Comparison of ENCODE assay signal across 11 cellular contexts in genomic region chr5:88665750-88666215, GRCh38.
DNase-seq lines count a peak whose midpoint lies in the region; ATAC-seq and TF ChIP-seq lines count a peak whose summit lies in the region.
"Had no signal": no experiment of that assay in that cellular context is flagged by ENCODE, and none has a peak within 500 bp of the region (broad histone marks: within the 10 kb centered on the region; RNA-seq: fewer than 3 reads in every experiment).

No MANE protein-coding gene starts in this region.

- H3K27ac Mint-ChIP-seq in activated CD4-positive, alpha-beta memory T cell treated with anti-CD3 and anti-CD28 coated beads for 36 hours = no peak overlapping the region

- H3K9me3 ChIP-seq in right cardiac atrium (ENCODE audit: control insufficient read depth, low read length) (no peaks in the 10 kb centered on the region), heart left ventricle (no peaks in the 10 kb centered on the region), iPS-15b (ENCODE audit: control insufficient read depth, insufficient read depth, low read length) (no peaks in the 10 kb centered on the region)

- DNase-seq in right cardiac atrium (no peak), heart left ventricle (no peak), HK-2 (ENCODE audit: unreplicated experiment) (no peak), mucosa of gallbladder (ENCODE audit: low spot score) (no peak), AML-193 (lab: John Stamatoyannopoulos, UW) (no peak), mesenteric fat pad (ENCODE audit: low spot score) (no peak)
- DNase-seq in activated CD4-positive, alpha-beta memory T cell treated with anti-CD3 and anti-CD28 coated beads for 36 hours = no peak
- DNase-seq: GM23248, NCI-H2107 had no signal

- 6% methylated on average over 17 of the region's 17 CpGs for WGBS in right cardiac atrium
- 5 to 8% (median 7%) methylated on average over 17 of the region's 17 CpGs for WGBS in heart left ventricle, 4 donors

- peak overlapping the region; percentile 5 for H3K4me3 Mint-ChIP-seq in activated CD4-positive, alpha-beta memory T cell treated with anti-CD3 and anti-CD28 coated beads for 36 hours

- no peak overlapping the region for H3K27ac ChIP-seq in right cardiac atrium (ENCODE audit: low read length)
- H3K27ac ChIP-seq in heart left ventricle = no peak overlapping the region
- H3K27ac ChIP-seq: BLaER1 treated with 17β-estradiol and CSF1 and Interleukin-3, amounts not matched to agents 10 nM and 100 nM; GM23248 had no signal

- peaks cover 33% of the 10 kb centered on the region for H3K4me1 Mint-ChIP-seq in activated CD4-positive, alpha-beta memory T cell treated with anti-CD3 and anti-CD28 coated beads for 36 hours (ENCODE audit: low read depth)

- H3K9me3 Mint-ChIP-seq in activated CD4-positive, alpha-beta memory T cell treated with anti-CD3 and anti-CD28 coated beads for 36 hours = no peaks in the 10 kb centered on the region

- no peak for ATAC-seq in right cardiac atrium
- ATAC-seq in heart left ventricle = no peak

- H3K9ac ChIP-seq in iPS-15b (ENCODE audit: low read depth, low read length) = no peak overlapping the region
- H3K9ac ChIP-seq: BLaER1 treated with 17β-estradiol and CSF1 and Interleukin-3, amounts not matched to agents 10 nM and 100 nM; GM23248 had no signal

- no peak for TF ChIP-seq CTCF in heart left ventricle (IDR thresholded peaks at IDR 0.05)

- H3K4me1 ChIP-seq in right cardiac atrium (ENCODE audit: control insufficient read depth, insufficient read depth, low read length) (no peaks in the 10 kb centered on the region), heart left ventricle (peaks cover 0 to 28% (median 8%) of the 10 kb centered on the region in 12 donors), iPS-15b (ENCODE audit: control insufficient read depth, insufficient read depth, low read length) (peaks cover 54% of the 10 kb centered on the region)

- H3K36me3 Mint-ChIP-seq in activated CD4-positive, alpha-beta memory T cell treated with anti-CD3 and anti-CD28 coated beads for 36 hours = peaks cover 10% of the 10 kb centered on the region

- H3K36me3 ChIP-seq in heart left ventricle (no peaks in the 10 kb centered on the region), iPS-15b (ENCODE audit: control insufficient read depth, insufficient read depth, low read length) (no peaks in the 10 kb centered on the region)
- H3K36me3 ChIP-seq: BLaER1 treated with 17β-estradiol and CSF1 and Interleukin-3, amounts not matched to agents 10 nM and 100 nM had no signal

- CTCF ChIA-PET in activated CD4-positive, alpha-beta memory T cell treated with anti-CD3 and anti-CD28 coated beads for 36 hours (lab: Charles Lee) = interaction anchor here (0.7 to 2.8 kb wide), 3 partner anchors 19 to 885 kb away, joined by 3 to 15 read pairs (median 5); no protein-coding TSS in a partner anchor

- H3K4me3 ChIP-seq in right cardiac atrium (ENCODE audit: low read length) (peak overlapping the region; percentile 66), heart left ventricle (no peak overlapping the region), iPS-15b (ENCODE audit: low read depth, low read length) (peak overlapping the region; percentile 48)

- peaks cover 19% of the 10 kb centered on the region for H3K27me3 ChIP-seq in right cardiac atrium (ENCODE audit: control insufficient read depth, insufficient read depth)
- H3K27me3 ChIP-seq in heart left ventricle = peaks cover 52 to 100% (median 99%) of the 10 kb centered on the region in 9 donors
- H3K27me3 ChIP-seq in iPS-15b (ENCODE audit: control insufficient read depth, insufficient read depth, low read length) = peaks cover 78% of the 10 kb centered on the region

- intact Hi-C loops in right cardiac atrium (cut with DNase I) = no loop called here
- intact Hi-C loops in heart left ventricle (cut with DNase I) = no loop called here
- intact Hi-C loops in activated CD4-positive, alpha-beta memory T cell treated with anti-CD3 and anti-CD28 coated beads for 36 hours (cut with micrococcal nuclease) = loop anchor here (2.0 kb wide), 2 partner anchors 25 to 523 kb away; no protein-coding TSS in a partner anchor

- peaks cover 75% of the 10 kb centered on the region for H3K27me3 Mint-ChIP-seq in activated CD4-positive, alpha-beta memory T cell treated with anti-CD3 and anti-CD28 coated beads for 36 hours

- no peak for TF ChIP-seq POLR2A in heart left ventricle (IDR thresholded peaks at IDR 0.05)

- POLR2A ChIA-PET in activated CD4-positive, alpha-beta memory T cell treated with anti-CD3 and anti-CD28 coated beads for 36 hours (lab: Charles Lee) = no interaction called here

Comparison
In these comparisons a context has a peak if more than half of its experiments do, and no peak if none do; other contexts are left out.
1. H3K4me3 ChIP-seq: peak in right cardiac atrium (single experiment) and iPS-15b (single experiment); none in heart left ventricle (0 of 12).